ENCODE assay signal across 8 cellular contexts in genomic region chr4:55866290-55866907, GRCh38. TPM values are rescaled to one million over a fixed set of nuclear protein-coding genes. Genes with fewer than 3 reads are reported as not detected.
DNase-seq lines count a peak whose midpoint lies in the region; ATAC-seq, FAIRE-seq and TF ChIP-seq lines count a peak whose summit lies in the region.

No MANE protein-coding gene starts in this region.

- H3K4me3 ChIP-seq in hepatocyte (no peak overlapping the region), neural progenitor cell (no peak overlapping the region)

- H3K4me1 ChIP-seq in hepatocyte (ENCODE audit: insufficient read depth): peaks cover 4% of the 10 kb centered on the region
- no peaks in the 10 kb centered on the region for H3K4me1 ChIP-seq in neural progenitor cell

- no peak for TF ChIP-seq CTCF in hepatocyte (IDR thresholded peaks at IDR 0.05; ENCODE audit: poor library complexity)
- TF ChIP-seq CTCF in type B pancreatic cell (conservative IDR thresholded peaks at IDR 0.05): no peak
- TF ChIP-seq CTCF in neural progenitor cell (IDR thresholded peaks at IDR 0.05): no peak

- no peak for FAIRE-seq in GM19239 (lab: Jason Lieb, UNC)

- H3K27me3 ChIP-seq in hepatocyte: no peaks in the 10 kb centered on the region
- H3K27me3 ChIP-seq in neural progenitor cell: no peaks in the 10 kb centered on the region

- H4K20me1 ChIP-seq in hepatocyte (ENCODE audit: insufficient read depth, poor library complexity, severe bottlenecking) (no peaks in the 10 kb centered on the region), neural progenitor cell (ENCODE audit: low read depth) (no peaks in the 10 kb centered on the region)

- H3K9me3 ChIP-seq in hepatocyte (ENCODE audit: low read depth) (no peaks in the 10 kb centered on the region), neural progenitor cell (ENCODE audit: low read depth) (no peaks in the 10 kb centered on the region)

- peaks cover 35% of the 10 kb centered on the region for H3K36me3 Mint-ChIP-seq in activated naive CD8-positive, alpha-beta T cell treated with anti-CD3 and anti-CD28 coated beads, Interleukin-2, amount 50 U/mL, for 24 hours (ENCODE audit: low read depth)
- peaks cover 14% of the 10 kb centered on the region for H3K36me3 Mint-ChIP-seq in type B pancreatic cell
- H3K36me3 Mint-ChIP-seq in neural progenitor cell: peaks cover 10% of the 10 kb centered on the region

- H3K9me2 ChIP-seq in hepatocyte (replicated peaks; ENCODE audit: insufficient read depth): no peaks in the 10 kb centered on the region

- 71% methylated on average over 2 of the region's 2 CpGs for WGBS in hepatocyte (ENCODE audit: low lambda C conversion rate, missing lambda C conversion rate)

- H3K9ac ChIP-seq in neural progenitor cell: no peak overlapping the region

- peaks cover 24% of the 10 kb centered on the region for H3K4me1 Mint-ChIP-seq in activated naive CD8-positive, alpha-beta T cell treated with anti-CD3 and anti-CD28 coated beads, Interleukin-2, amount 50 U/mL, for 24 hours
- peaks cover 11% of the 10 kb centered on the region for H3K4me1 Mint-ChIP-seq in type B pancreatic cell (ENCODE audit: unreplicated experiment)
- no peaks in the 10 kb centered on the region for H3K4me1 Mint-ChIP-seq in neural progenitor cell

- no peaks in the 10 kb centered on the region for H3K79me2 ChIP-seq in hepatocyte
- H3K79me2 ChIP-seq in neural progenitor cell (ENCODE audit: low read depth): no peaks in the 10 kb centered on the region

- H3F3A ChIP-seq in neural progenitor cell (ENCODE audit: low read depth): no peaks in the 10 kb centered on the region

- peak; percentile 76 for ATAC-seq in GM21515 (IDR thresholded peaks at IDR 0.05; ENCODE audit: unreplicated experiment)
- ATAC-seq in activated naive CD8-positive, alpha-beta T cell treated with anti-CD3 and anti-CD28 coated beads, Interleukin-2, amount 50 U/mL, for 24 hours: peak; percentile 94

- DNase-seq in DMS53 treated with DMSO at 0.1 percent for 48 hours (lab: John Stamatoyannopoulos, UW; ENCODE audit: unreplicated experiment): peak; percentile 13
- DNase-seq in HT-29 (ENCODE audit: low spot score): peak; percentile 41
- no peak for DNase-seq in activated naive CD8-positive, alpha-beta T cell treated with anti-CD3 and anti-CD28 coated beads, Interleukin-2, amount 50 U/mL, for 24 hours
- DNase-seq in hepatocyte (ENCODE audit: low spot score): peak; percentile 46
- DNase-seq in type B pancreatic cell (ENCODE audit: extremely low spot score, unreplicated experiment): no peak
- DNase-seq in GM19239 (ENCODE audit: insufficient read length, low spot score): no peak
- DNase-seq in neural progenitor cell (ENCODE audit: low spot score): no peak

- no peak overlapping the region for H3K4me2 ChIP-seq in hepatocyte
- H3K4me2 ChIP-seq in neural progenitor cell: no peak overlapping the region

- no peaks in the 10 kb centered on the region for H3K36me3 ChIP-seq in hepatocyte (replicated peaks; ENCODE audit: insufficient read depth, low read depth)
- H3K36me3 ChIP-seq in neural progenitor cell: peaks cover 9% of the 10 kb centered on the region

- no peaks in the 10 kb centered on the region for H3K27me3 Mint-ChIP-seq in activated naive CD8-positive, alpha-beta T cell treated with anti-CD3 and anti-CD28 coated beads, Interleukin-2, amount 50 U/mL, for 24 hours
- H3K27me3 Mint-ChIP-seq in type B pancreatic cell (no peaks in the 10 kb centered on the region), neural progenitor cell (ENCODE audit: insufficient read depth, low read depth) (no peaks in the 10 kb centered on the region)

- H2AFZ ChIP-seq in hepatocyte (no peak overlapping the region), neural progenitor cell (replicated peaks) (no peak overlapping the region)

- no peak overlapping the region for H3K4me3 Mint-ChIP-seq in activated naive CD8-positive, alpha-beta T cell treated with anti-CD3 and anti-CD28 coated beads, Interleukin-2, amount 50 U/mL, for 24 hours
- no peak overlapping the region for H3K4me3 Mint-ChIP-seq in type B pancreatic cell
- H3K4me3 Mint-ChIP-seq in neural progenitor cell: no peak overlapping the region

- peak overlapping the region; percentile 43 for H3K27ac ChIP-seq in hepatocyte
- no peak overlapping the region for H3K27ac ChIP-seq in neural progenitor cell

- H3K27ac Mint-ChIP-seq in activated naive CD8-positive, alpha-beta T cell treated with anti-CD3 and anti-CD28 coated beads, Interleukin-2, amount 50 U/mL, for 24 hours: peak overlapping the region; percentile 85
- H3K27ac Mint-ChIP-seq in type B pancreatic cell (peak overlapping the region; percentile 24), neural progenitor cell (no peak overlapping the region)

- H3K9me3 Mint-ChIP-seq in activated naive CD8-positive, alpha-beta T cell treated with anti-CD3 and anti-CD28 coated beads, Interleukin-2, amount 50 U/mL, for 24 hours: no peaks in the 10 kb centered on the region
- H3K9me3 Mint-ChIP-seq in type B pancreatic cell: no peaks in the 10 kb centered on the region
- H3K9me3 Mint-ChIP-seq in neural progenitor cell: no peaks in the 10 kb centered on the region

RNA-seq across cellular contexts. Expression of gene EXOC1, which starts 13.0 kb away (rescaled TPM):
- 11.1 and 11.2 TPM in 2 replicates for total RNA-seq in HT-29 (2014; rRNA removed; shearing (Covaris generic))
- 28.1 and 31.4 TPM in 2 replicates for total RNA-seq in hepatocyte
- 15.7 and 22.7 TPM in 2 replicates for polyA plus RNA-seq in hepatocyte
- total RNA-seq in type B pancreatic cell (ENCODE audit: low replicate concordance): 25.6 and 29.0 TPM in 2 replicates
- total RNA-seq in neural progenitor cell (ENCODE audit: low replicate concordance): 39.0 and 52.0 TPM in 2 replicates

RNA-seq across cellular contexts. Expression of gene EXOC1L, which starts 46.8 kb away (rescaled TPM):
- total RNA-seq in HT-29 (2014; rRNA removed; shearing (Covaris generic)): not detected in 2 replicates
- total RNA-seq in hepatocyte (not detected in 2 replicates), type B pancreatic cell (ENCODE audit: low replicate concordance) (not detected in 2 replicates), neural progenitor cell (ENCODE audit: low replicate concordance) (not detected in 2 replicates)
- polyA plus RNA-seq in hepatocyte: not detected in 2 replicates

Comparison
In these comparisons a context has a peak if more than half of its experiments do, and no peak if none do; other contexts are left out.
1. DNase-seq: peak in DMS53 treated with DMSO at 0.1 percent for 48 hours (single experiment), HT-29 (single experiment) and hepatocyte (single experiment); none in activated naive CD8-positive, alpha-beta T cell treated with anti-CD3 and anti-CD28 coated beads, Interleukin-2, amount 50 U/mL, for 24 hours (single experiment), type B pancreatic cell (single experiment), GM19239 (single experiment) and neural progenitor cell (single experiment).